Comparison of ENCODE assay signal across 17 cellular contexts in genomic region chrX:82335772-82336171, GRCh38.
DNase-seq lines count a peak whose midpoint lies in the region; TF ChIP-seq lines count a peak whose summit lies in the region.
"Had no signal": no experiment of that assay in that cellular context is flagged by ENCODE, and none has a peak within 500 bp of the region (broad histone marks: within the 10 kb centered on the region; RNA-seq: fewer than 3 reads in every experiment).

No MANE protein-coding gene starts in this region.

- peak overlapping the region; percentile 78 for H3K27ac ChIP-seq in VCaP
- H3K27ac ChIP-seq in RWPE1: no peak overlapping the region
- H3K27ac ChIP-seq: BLaER1 treated with 17β-estradiol and CSF1 and Interleukin-3, amounts not matched to agents 10 nM and 100 nM; KMS-11; SK-N-MC had no signal

- CTCF ChIA-PET in RWPE1 (lab: Yijun Ruan, JAX): no interaction called here

- POLR2A ChIA-PET in RWPE1 (lab: Yijun Ruan, JAX; ENCODE audit: low non-redundant PET): no interaction called here

- DNase-seq in NCI-H748 (lab: John Stamatoyannopoulos, UW; ENCODE audit: unreplicated experiment) (peak; percentile 0), NCI-H748 treated with DMSO at 0.1 percent for 48 hours (lab: John Stamatoyannopoulos, UW) (no peak), left kidney (ENCODE audit: low read depth, low spot score) (peak; percentile 5), RWPE1 (ENCODE audit: low spot score) (no peak), NCI-H1436 treated with DMSO at 0.1 percent for 48 hours (lab: John Stamatoyannopoulos, UW) (no peak), NCI-H1436 (lab: John Stamatoyannopoulos, UW) (no peak)
- DNase-seq in activated CD8-positive, alpha-beta memory T cell treated with anti-CD3 and anti-CD28 coated beads, Interleukin-2, amount 50 U/mL, for 4 hours: no peak
- DNase-seq: CD8-positive, alpha-beta memory T cell; DMS 273 treated with DMSO at 0.1 percent for 48 hours; HFFc6; NCI-H1092 treated with DMSO at 0.1 percent for 48 hours; NCI-H1694 treated with DMSO at 0.1 percent for 48 hours; NCI-H526 treated with DMSO at 0.1 percent for 48 hours had no signal

- TF ChIP-seq CTCF in VCaP (conservative IDR thresholded peaks at IDR 0.05): no peak
- TF ChIP-seq CTCF in RWPE1 (conservative IDR thresholded peaks at IDR 0.05; ENCODE audit: low read depth): no peak

Comparison
In these comparisons a context has a peak if more than half of its experiments do, and no peak if none do; other contexts are left out.
1. DNase-seq: peak in NCI-H748 (single experiment) and left kidney (single experiment); none in NCI-H748 treated with DMSO at 0.1 percent for 48 hours (single experiment), activated CD8-positive, alpha-beta memory T cell treated with anti-CD3 and anti-CD28 coated beads, Interleukin-2, amount 50 U/mL, for 4 hours (single experiment), RWPE1 (single experiment), NCI-H1436 treated with DMSO at 0.1 percent for 48 hours (single experiment) and NCI-H1436 (single experiment).